In genomic region chr1:12339410-12339809, GRCh38 we compare ENCODE assay signal across 11 cellular contexts.
A peak's percentile ranks its signal among the peaks of the same experiment; 100 is the strongest.
DNase-seq lines count a peak whose midpoint lies in the region; ATAC-seq and TF ChIP-seq lines count a peak whose summit lies in the region.
"Had no signal": no experiment of that assay in that cellular context is flagged by ENCODE, and none has a peak within 500 bp of the region (broad histone marks: within the 10 kb centered on the region; RNA-seq: fewer than 3 reads in every experiment).

No MANE protein-coding gene starts in this region.

- H3K27ac ChIP-seq in caudate nucleus (ENCODE audit: low read depth, low read length) (peak overlapping the region; percentile 19), tibial artery (peak overlapping the region; percentile 60 to 65)

- peaks cover 17 to 27% (median 20%) of the 10 kb centered on the region in 3 donors for H3K36me3 ChIP-seq in tibial artery

- peak; percentile 5 to 14 for TF ChIP-seq CTCF in tibial artery (IDR thresholded peaks at IDR 0.05)

- H3K4me1 ChIP-seq in tibial artery = peaks cover 0 to 67% (median 35%) of the 10 kb centered on the region in 4 donors

- no peaks in the 10 kb centered on the region for H3K27me3 ChIP-seq in tibial artery

- intact Hi-C loops in left colon (cut with DNase I, micrococcal nuclease) (no loop called here), tibial artery (cut with DNase I; ENCODE audit: low total_unique reads) (no loop called here)

- ATAC-seq in left colon (peak; percentile 30), HG02798 (IDR thresholded peaks at IDR 0.05; ENCODE audit: poor library complexity, unreplicated experiment) (no peak), GM21825 (IDR thresholded peaks at IDR 0.05; ENCODE audit: unreplicated experiment) (no peak)

- no peaks in the 10 kb centered on the region for H3K9me3 ChIP-seq in tibial artery

- DNase-seq in NCI-H1092 (lab: John Stamatoyannopoulos, UW) = peak; percentile 85
- no peak for DNase-seq in NCI-H1092 treated with DMSO at 0.1 percent for 48 hours (lab: John Stamatoyannopoulos, UW)
- DNase-seq in caudate nucleus (lab: John Stamatoyannopoulos, UW) = peak in 1 of 61 donors; percentile 12
- DNase-seq in left colon = no peak
- DNase-seq in tibial artery = no peak
- DNase-seq in effector CD8-positive, alpha-beta T cell (lab: John Stamatoyannopoulos, UW) = no peak
- DNase-seq: activated CD4-positive, alpha-beta T cell treated with anti-CD3 and anti-CD28 coated beads, Interleukin-2, amount 50 U/mL, for 48 hours; nucleus accumbens; SHP77 had no signal

- H3K4me3 ChIP-seq in tibial artery = no peak overlapping the region
